ENCODE assay signal across 31 cellular contexts in the genomic region with DNA sequence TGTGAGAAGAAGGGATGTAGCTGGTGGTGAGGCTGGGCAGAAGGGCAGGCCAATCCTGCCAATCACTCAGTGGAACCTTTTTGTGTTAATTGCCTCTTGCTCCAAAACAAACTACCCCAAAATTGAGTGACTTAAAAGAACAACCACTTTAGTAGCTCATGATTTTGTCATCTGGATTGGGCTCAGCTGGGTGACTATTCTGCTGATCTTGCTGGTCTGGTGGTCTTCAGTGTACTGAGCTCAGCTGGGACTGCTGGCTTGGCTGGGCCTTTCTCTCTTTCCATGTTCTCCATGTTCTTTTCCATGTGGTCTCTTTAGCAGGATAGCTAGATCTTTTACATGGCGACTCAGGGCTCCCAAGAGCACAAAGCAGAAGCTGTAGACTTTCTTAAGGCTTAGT. TPM values are rescaled to one million over a fixed set of nuclear protein-coding genes. Genes with fewer than 3 reads are reported as not detected.
"Had no signal": no experiment of that assay in that cellular context is flagged by ENCODE, and none has a peak within 500 bp of the region (broad histone marks: within the 10 kb centered on the region; RNA-seq: fewer than 3 reads in every experiment).

No MANE protein-coding gene starts in this region.

- H3K9me3 Mint-ChIP-seq: T-helper 2 cell treated with Interferon-gamma antibody and Interleukin-4, amounts not matched to agents 5 μg/mL and 100 μg/mL, for 36 hours had no signal

- H3K4me3 ChIP-seq: heart left ventricle had no signal

- H3K27ac Mint-ChIP-seq: activated CD4-positive, alpha-beta memory T cell treated with anti-CD3 and anti-CD28 coated beads, Interleukin-2, amount 10 ng/mL, durations not matched to agents 7 days and 5 days; activated CD4-positive, alpha-beta T cell treated with anti-CD3 and anti-CD28 coated beads, Interleukin-2, amount 10 ng/mL, durations not matched to agents 7 days and 5 days; activated naive CD8-positive, alpha-beta T cell; activated T-cell treated with anti-CD3 and anti-CD28 coated beads, Interleukin-2, amount 50 U/mL, for 24 hours; activated T-cell treated with anti-CD3 and anti-CD28 coated beads, Interleukin-2, amount 50 U/mL, for 72 hours; endodermal cell; T-helper 17 cell; T-helper 2 cell treated with Interferon-gamma antibody and Interleukin-4, amounts not matched to agents 5 μg/mL and 100 μg/mL, for 36 hours; WTC11 had no signal

- H3K27ac ChIP-seq: brain microvascular endothelial cell, heart left ventricle, VCaP had no signal

- FAIRE-seq: astrocyte, colon, frontal cortex had no signal

- H3K4me1 Mint-ChIP-seq: activated CD4-positive, alpha-beta memory T cell treated with anti-CD3 and anti-CD28 coated beads, Interleukin-2, amount 10 ng/mL, durations not matched to agents 7 days and 5 days; activated CD4-positive, alpha-beta T cell treated with anti-CD3 and anti-CD28 coated beads, Interleukin-2, amount 10 ng/mL, durations not matched to agents 7 days and 5 days; central memory CD8-positive, alpha-beta T cell; T-helper 17 cell had no signal

- H3K36me3 ChIP-seq: brain microvascular endothelial cell, heart left ventricle had no signal

- H3K4me1 ChIP-seq: heart left ventricle had no signal

- ATAC-seq: activated T-cell treated with anti-CD3 and anti-CD28 coated beads, Interleukin-2, amount 50 U/mL, for 72 hours; esophagus mucosa; heart left ventricle; T-helper 17 cell; WTC11 had no signal

- H3K27me3 Mint-ChIP-seq: activated T-cell treated with anti-CD3 and anti-CD28 coated beads, Interleukin-2, amount 50 U/mL, for 24 hours had no signal

- DNase-seq: activated CD4-positive, alpha-beta memory T cell treated with anti-CD3 and anti-CD28 coated beads, Interleukin-2, amount 10 ng/mL, durations not matched to agents 7 days and 5 days; activated CD4-positive, alpha-beta T cell treated with anti-CD3 and anti-CD28 coated beads for 1 hour; activated CD4-positive, alpha-beta T cell treated with anti-CD3 and anti-CD28 coated beads for 4 hours; activated CD4-positive, alpha-beta T cell treated with anti-CD3 and anti-CD28 coated beads, Interleukin-2, amount 10 ng/mL, durations not matched to agents 7 days and 5 days; activated CD4-positive, alpha-beta T cell treated with anti-CD3 and anti-CD28 coated beads, Interleukin-2, amount 50 U/mL, for 4 hours; activated CD8-positive, alpha-beta memory T cell treated with anti-CD3 and anti-CD28 coated beads, Interleukin-2, amount 50 U/mL, for 48 hours; activated gamma-delta T cell treated with Interleukin-2 at 50 U/mL for 16 hours; activated naive CD4-positive, alpha-beta T cell treated with anti-CD3 and anti-CD28 coated beads, Interleukin-2, amount 50 U/mL, for 16 hours; activated naive CD4-positive, alpha-beta T cell treated with Interleukin-2 at 50 U/mL for 16 hours; activated T-cell treated with anti-CD3 and anti-CD28 coated beads for 4 hours; activated T-cell treated with anti-CD3 and anti-CD28 coated beads, Interleukin-2, amount 50 U/mL, for 24 hours; activated T-cell treated with anti-CD3 and anti-CD28 coated beads, Interleukin-2, amount 50 U/mL, for 72 hours; amniotic stem cell; brain microvascular endothelial cell; effector CD8-positive, alpha-beta T cell; foreskin fibroblast; heart left ventricle; T-helper 1 cell; T-helper 17 cell; T1000 had no signal

- H3K4me3 Mint-ChIP-seq: activated CD4-positive, alpha-beta memory T cell treated with anti-CD3 and anti-CD28 coated beads, Interleukin-2, amount 10 ng/mL, durations not matched to agents 7 days and 5 days; activated CD4-positive, alpha-beta T cell treated with anti-CD3 and anti-CD28 coated beads, Interleukin-2, amount 10 ng/mL, durations not matched to agents 7 days and 5 days; activated naive CD8-positive, alpha-beta T cell; activated T-cell treated with anti-CD3 and anti-CD28 coated beads, Interleukin-2, amount 50 U/mL, for 24 hours; activated T-cell treated with anti-CD3 and anti-CD28 coated beads, Interleukin-2, amount 50 U/mL, for 72 hours; central memory CD8-positive, alpha-beta T cell; endodermal cell; T-helper 17 cell; T-helper 2 cell treated with Interferon-gamma antibody and Interleukin-4, amounts not matched to agents 5 μg/mL and 100 μg/mL, for 36 hours; WTC11 had no signal

- H3K27me3 ChIP-seq: brain microvascular endothelial cell had no signal

RNA-seq across cellular contexts. Expression of a gene that starts 37.7 kb away (rescaled TPM):
- total RNA-seq: dermis microvascular lymphatic vessel endothelial cell had no signal
